In the genomic region with DNA sequence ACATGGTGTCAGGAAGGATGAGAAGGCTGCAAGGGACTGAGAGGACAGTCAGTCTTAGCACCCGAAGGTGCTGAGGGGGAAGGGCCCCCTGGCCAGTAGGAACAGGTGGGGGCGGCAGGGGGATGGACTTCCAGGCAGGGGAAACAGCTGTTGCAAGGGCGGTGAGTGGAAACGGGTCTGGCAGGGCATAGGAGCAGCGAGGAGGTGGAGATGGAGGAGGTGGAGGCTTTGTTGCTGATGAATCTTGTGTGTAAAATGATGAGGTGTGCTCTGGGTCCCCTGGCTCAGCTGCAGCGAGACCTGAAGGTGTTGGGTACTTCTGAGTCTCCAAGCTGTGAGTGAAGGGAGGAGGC, we compare ENCODE assay signal across 8 cellular contexts. TPM values are rescaled to one million over a fixed set of nuclear protein-coding genes. Genes with fewer than 3 reads are reported as not detected.
DNase-seq lines count a peak whose midpoint lies in the region; ATAC-seq and TF ChIP-seq lines count a peak whose summit lies in the region.

No MANE protein-coding gene starts in this region.

- peak overlapping the region; percentile 59 for H3K27ac Mint-ChIP-seq in mesothelial cell of epicardium

- H3K4me3 ChIP-seq in heart left ventricle (peak overlapping the region; percentile 9 to 99 (median 94)), astrocyte of the spinal cord (ENCODE audit: low read depth, low read length) (peak overlapping the region; percentile 85), urinary bladder (ENCODE audit: low read depth, low read length) (peak overlapping the region; percentile 99)

- peak overlapping the region; percentile 72 for H3K4me3 Mint-ChIP-seq in mesothelial cell of epicardium

- peaks cover 17% of the 10 kb centered on the region for H3K36me3 Mint-ChIP-seq in mesothelial cell of epicardium

- peaks cover 23% of the 10 kb centered on the region for H3K4me1 Mint-ChIP-seq in mesothelial cell of epicardium

- no peaks in the 10 kb centered on the region for H3K27me3 Mint-ChIP-seq in mesothelial cell of epicardium (ENCODE audit: low read depth)

- in situ Hi-C loops in astrocyte of the spinal cord (cut with HindIII; ENCODE audit: low sequenced_read_pairs): no loop called here

- H3K9me3 Mint-ChIP-seq in mesothelial cell of epicardium: no peaks in the 10 kb centered on the region

- intact Hi-C loops in heart left ventricle (cut with DNase I): no loop called here
- intact Hi-C loops in left ventricle myocardium superior (cut with micrococcal nuclease): no loop called here

- H3K4me1 ChIP-seq in heart left ventricle: peaks cover 0 to 57% (median 43%) of the 10 kb centered on the region in 12 donors
- peaks cover 3% of the 10 kb centered on the region for H3K4me1 ChIP-seq in urinary bladder (ENCODE audit: insufficient read depth)

- H3K27me3 ChIP-seq in heart left ventricle: no peaks in the 10 kb centered on the region

- DNase-seq in heart left ventricle (no peak), left ventricle myocardium superior (no peak), astrocyte of the spinal cord (ENCODE audit: low read depth, low spot score) (no peak), mesothelial cell of epicardium (ENCODE audit: low spot score in 2 of 2, unreplicated experiment in 2 of 2) (no peak), HT-29 (ENCODE audit: low spot score) (no peak), NCI-H1436 treated with DMSO at 0.1 percent for 48 hours (lab: John Stamatoyannopoulos, UW) (no peak)

- TF ChIP-seq POLR2A in heart left ventricle (IDR thresholded peaks at IDR 0.05): no peak

- no peaks in the 10 kb centered on the region for H3K9me3 ChIP-seq in heart left ventricle

- H3K36me3 ChIP-seq in heart left ventricle: peaks cover 0 to 28% (median 19%) of the 10 kb centered on the region in 9 donors
- no peaks in the 10 kb centered on the region for H3K36me3 ChIP-seq in urinary bladder (ENCODE audit: insufficient read depth)

- H3K27ac ChIP-seq in heart left ventricle (peak overlapping the region in 7 of 12 donors; percentile 41 to 80 (median 73)), urinary bladder (ENCODE audit: low read depth) (no peak overlapping the region)

- TF ChIP-seq CTCF in heart left ventricle (IDR thresholded peaks at IDR 0.05) (no peak), astrocyte of the spinal cord (IDR thresholded peaks at IDR 0.05; ENCODE audit: low read depth, low read length) (no peak), mesothelial cell of epicardium (IDR thresholded peaks at IDR 0.05; ENCODE audit: unreplicated experiment) (no peak)

- WGBS in heart left ventricle, 4 donors: 21 to 27% (median 24%) methylated on average over 6 of the region's 6 CpGs
- WGBS in urinary bladder: 25% methylated on average over 6 of the region's 6 CpGs

- ATAC-seq in heart left ventricle (no peak), left ventricle myocardium superior (no peak), HG02840 (IDR thresholded peaks at IDR 0.05; ENCODE audit: low FRiP score, unreplicated experiment) (no peak)

RNA-seq across cellular contexts. Expression of a gene that starts 1.2 kb away (rescaled TPM):
- total RNA-seq in heart left ventricle: 10 to 100 TPM; 19.5 to 47.9 (median 24.1) TPM
- polyA plus RNA-seq in heart left ventricle: 10 to 100 TPM; 17.1 to 20.0 TPM
- 25.5 TPM for total RNA-seq in left ventricle myocardium superior
- total RNA-seq in mesothelial cell of epicardium: 66.1 to 79.0 TPM (median 68.6 TPM) in 3 replicates
- 26.8 TPM for total RNA-seq in urinary bladder
- polyA plus RNA-seq in urinary bladder: 34.4 TPM
- 21.8 and 21.9 TPM in 2 replicates for total RNA-seq in HT-29 (2014; rRNA removed; shearing (Covaris generic))

RNA-seq across cellular contexts. Expression of a gene that starts 30.8 kb away (rescaled TPM):
- total RNA-seq in heart left ventricle (1 to 10 TPM in 4 of 9 donors, under 1 TPM in 5; 0.29 to 3.3 (median 0.77) TPM), left ventricle myocardium superior (0.97 TPM), mesothelial cell of epicardium (3.8 to 6.2 TPM (median 4.6 TPM) in 3 replicates), urinary bladder (1.4 TPM)
- polyA plus RNA-seq in heart left ventricle (under 1 TPM; 0.34 to 0.49 TPM), urinary bladder (1.7 TPM)
- 0.42 and 1.2 TPM in 2 replicates for total RNA-seq in HT-29 (2014; rRNA removed; shearing (Covaris generic))

RNA-seq across cellular contexts. Expression of a gene that starts 32.3 kb away (rescaled TPM):
- 1 to 10 TPM in 1 of 9 donors, under 1 TPM in 7, not detected in 1; 0.02 to 1.1 (median 0.09) TPM for total RNA-seq in heart left ventricle
- polyA plus RNA-seq in heart left ventricle: under 1 TPM; 0.04 to 0.19 TPM
- total RNA-seq in left ventricle myocardium superior: not detected
- total RNA-seq in mesothelial cell of epicardium: 0.41 to 1.1 TPM (median 0.60 TPM) in 3 replicates
- total RNA-seq in urinary bladder: 0.48 TPM
- polyA plus RNA-seq in urinary bladder: 0.25 TPM
- 0.03 and 0.05 TPM in 2 replicates for total RNA-seq in HT-29 (2014; rRNA removed; shearing (Covaris generic))
